In the genomic region with DNA sequence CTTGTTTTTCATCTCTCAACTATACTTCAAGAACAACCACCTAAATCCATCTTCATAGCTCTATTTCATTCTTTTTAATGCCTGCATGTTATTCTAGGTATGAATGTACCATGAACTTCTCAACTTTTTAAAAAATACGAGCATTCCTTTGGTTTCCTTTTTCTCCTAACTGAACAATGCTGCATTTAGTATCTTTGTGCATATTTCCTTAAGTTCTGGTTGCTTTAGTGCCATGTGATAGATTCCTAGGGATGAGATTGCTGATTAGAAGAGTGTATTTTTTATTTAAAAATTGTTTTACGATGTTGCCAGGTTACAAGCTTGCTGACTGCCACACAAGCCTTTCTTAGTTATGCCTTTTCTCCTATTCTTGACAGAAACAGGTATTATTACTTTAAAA, we compare ENCODE assay signal across 8 cellular contexts. TPM values are rescaled to one million over a fixed set of nuclear protein-coding genes. Genes with fewer than 3 reads are reported as not detected.
"Had no signal": no experiment of that assay in that cellular context is flagged by ENCODE, and none has a peak within 500 bp of the region (broad histone marks: within the 10 kb centered on the region; RNA-seq: fewer than 3 reads in every experiment).

No MANE protein-coding gene starts in this region.

- H3K4me3 ChIP-seq: HAP-1, K562 had no signal

- DNase-seq: GOT3, H7, IMR-90, KG1 had no signal

- H3K9me3 ChIP-seq: HAP-1 had no signal

- ATAC-seq: HCT116, K562 had no signal

- H3K4me1 ChIP-seq: HAP-1 had no signal

- H3K36me3 ChIP-seq: HAP-1 had no signal

RNA-seq across cellular contexts. Expression of a gene that starts 34.7 kb away (rescaled TPM):
- total RNA-seq: HT-29, IMR-90, K562 had no signal
- polyA plus RNA-seq: IMR-90, K562 had no signal
